In the genomic region with DNA sequence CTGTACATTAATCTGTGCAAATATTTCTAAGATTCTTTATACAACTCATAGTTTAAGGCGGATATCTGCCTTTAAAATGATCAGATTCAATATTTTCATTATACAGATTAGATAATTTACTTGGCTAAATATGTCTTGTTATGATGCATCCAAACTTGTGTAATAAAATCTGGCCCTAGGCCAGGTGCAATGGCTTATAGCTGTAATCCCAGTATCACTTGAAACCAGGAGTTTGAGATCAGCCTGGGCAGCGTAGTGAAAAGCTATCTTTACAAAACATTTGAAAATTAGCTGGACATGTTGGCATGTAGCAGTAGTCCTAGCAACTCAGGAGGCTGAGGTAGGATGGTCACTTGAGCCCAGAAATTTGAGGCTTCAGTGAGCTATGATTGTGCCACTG, we compare ENCODE assay signal across 25 cellular contexts.
DNase-seq lines count a peak whose midpoint lies in the region; ATAC-seq, FAIRE-seq and TF ChIP-seq lines count a peak whose summit lies in the region.
"Had no signal": no experiment of that assay in that cellular context is flagged by ENCODE, and none has a peak within 500 bp of the region (broad histone marks: within the 10 kb centered on the region; RNA-seq: fewer than 3 reads in every experiment).

No MANE protein-coding gene starts in this region.

- H3K27ac Mint-ChIP-seq in osteocyte (ENCODE audit: unreplicated experiment) = no peak overlapping the region
- H3K27ac Mint-ChIP-seq: CD8-positive, alpha-beta T cell; IgD-negative memory B cell had no signal

- no peaks in the 10 kb centered on the region for H3K36me3 ChIP-seq in bronchial epithelial cell (ENCODE audit: control insufficient read depth, insufficient read depth, low read length)
- H3K36me3 ChIP-seq: Peyer's patch had no signal

- H3K4me3 ChIP-seq in bronchial epithelial cell (ENCODE audit: low read depth, low read length) = no peak overlapping the region
- H3K4me3 ChIP-seq: Peyer's patch, SK-N-MC had no signal

- no peak for FAIRE-seq in bronchial epithelial cell (lab: Jason Lieb, UNC)
- FAIRE-seq: GM12892, H54 had no signal

- no peak overlapping the region for H3K4me3 Mint-ChIP-seq in osteocyte (ENCODE audit: unreplicated experiment)
- H3K4me3 Mint-ChIP-seq: CD8-positive, alpha-beta T cell; IgD-negative memory B cell had no signal

- no peaks in the 10 kb centered on the region for H3K9me3 Mint-ChIP-seq in osteocyte (ENCODE audit: unreplicated experiment)
- H3K9me3 Mint-ChIP-seq: IgD-negative memory B cell had no signal

- H3K27me3 Mint-ChIP-seq in osteocyte (ENCODE audit: unreplicated experiment) = no peaks in the 10 kb centered on the region
- H3K27me3 Mint-ChIP-seq: IgD-negative memory B cell had no signal

- TF ChIP-seq CTCF in bronchial epithelial cell (IDR thresholded peaks at IDR 0.05; ENCODE audit: insufficient read depth, low read length, severe bottlenecking) (no peak), osteocyte (IDR thresholded peaks at IDR 0.05) (no peak)

- H3K36me3 Mint-ChIP-seq in osteocyte (ENCODE audit: unreplicated experiment) = no peaks in the 10 kb centered on the region
- H3K36me3 Mint-ChIP-seq: CD8-positive, alpha-beta T cell; IgD-negative memory B cell had no signal

- no peaks in the 10 kb centered on the region for H3K27me3 ChIP-seq in bronchial epithelial cell (ENCODE audit: control insufficient read depth, insufficient read depth, low read length)
- H3K27me3 ChIP-seq: Peyer's patch had no signal

- DNase-seq in NCI-H82 (lab: John Stamatoyannopoulos, UW) = peak; percentile 5
- DNase-seq in NCI-H82 treated with DMSO at 0.1 percent for 48 hours (lab: John Stamatoyannopoulos, UW; ENCODE audit: unreplicated experiment) = no peak
- DNase-seq in M059J (ENCODE audit: low read depth) = peak; percentile 1
- peak; percentile 17 for DNase-seq in bronchial epithelial cell (ENCODE audit: low read depth)
- peak; percentile 3 for DNase-seq in left kidney (ENCODE audit: low read depth, low spot score)
- no peak for DNase-seq in kidney glomerular epithelial cell (lab: John Stamatoyannopoulos, UW)
- no peak for DNase-seq in osteocyte (ENCODE audit: extremely low spot score, unreplicated experiment)
- DNase-seq: AML-193; Caco-2; CD8-positive, alpha-beta T cell; DMS79 treated with DMSO at 0.1 percent for 48 hours; NCI-H1092 treated with DMSO at 0.1 percent for 48 hours; NCI-H1436; NCI-H187 treated with DMSO at 0.1 percent for 48 hours; NCI-H2107; NCI-H226; NCI-H510A; NCI-H774; Peyer's patch; SHP77 treated with DMSO at 0.1 percent for 48 hours had no signal

- no peak for ATAC-seq in GM18907 (IDR thresholded peaks at IDR 0.05; ENCODE audit: unreplicated experiment)
- ATAC-seq: CD8-positive, alpha-beta T cell had no signal

- no peaks in the 10 kb centered on the region for H3K4me1 Mint-ChIP-seq in osteocyte (ENCODE audit: unreplicated experiment)
- H3K4me1 Mint-ChIP-seq: IgD-negative memory B cell had no signal

Comparison
In these comparisons a context has a peak if more than half of its experiments do, and no peak if none do; other contexts are left out.
1. DNase-seq: peak in NCI-H82 (single experiment), M059J (single experiment), bronchial epithelial cell (single experiment) and left kidney (single experiment); none in NCI-H82 treated with DMSO at 0.1 percent for 48 hours (single experiment), kidney glomerular epithelial cell (single experiment) and osteocyte (single experiment).